ENCODE assay signal across 8 cellular contexts in the genomic region with DNA sequence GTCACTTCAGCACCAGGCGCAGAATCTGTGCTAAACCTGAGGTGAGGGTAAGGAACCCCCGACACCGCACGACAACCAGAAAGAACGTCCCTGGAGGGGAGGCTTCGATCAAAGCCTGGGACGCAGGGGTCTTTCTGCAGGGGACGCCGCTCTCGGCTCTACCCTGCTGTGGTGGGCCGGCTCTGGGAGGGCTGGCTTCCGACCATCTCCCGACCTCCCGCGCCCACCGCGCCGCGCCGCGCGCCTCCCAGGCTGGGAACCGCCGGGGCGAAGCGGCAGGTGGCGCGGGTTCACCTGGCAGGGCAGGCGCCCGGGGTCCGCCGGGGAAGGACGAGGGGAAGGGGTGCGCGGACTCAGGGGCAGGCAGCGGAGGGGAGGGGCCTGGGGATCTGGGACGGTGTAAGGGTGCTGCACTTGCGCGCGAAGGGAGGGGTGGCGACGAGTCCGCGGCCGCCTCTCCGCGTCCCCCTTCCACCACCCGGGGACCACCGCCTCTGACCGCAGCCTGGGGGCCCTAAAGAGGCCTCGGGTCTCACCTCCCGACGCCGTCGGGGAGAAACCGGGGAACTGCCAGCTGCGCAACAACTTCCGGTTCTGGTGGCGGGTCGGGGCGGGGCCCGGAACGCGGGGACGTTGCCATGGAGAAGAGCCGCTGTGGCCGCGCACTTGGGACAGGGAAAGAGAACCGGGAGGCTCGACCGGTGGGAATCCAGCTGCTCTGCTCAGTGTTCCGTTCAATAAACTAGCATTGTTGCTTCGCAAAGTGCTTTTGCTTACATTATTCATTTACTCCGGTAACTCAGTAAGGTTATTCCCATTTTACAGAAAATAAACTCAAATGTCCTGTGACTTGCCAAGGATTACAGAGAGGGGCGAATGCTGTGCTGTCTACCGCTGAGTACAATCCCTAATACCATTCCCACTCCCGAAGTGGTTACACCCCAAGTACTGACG. TPM values are rescaled to one million over a fixed set of nuclear protein-coding genes. Genes with fewer than 3 reads are reported as not detected.
DNase-seq lines count a peak whose midpoint lies in the region; ATAC-seq and TF ChIP-seq lines count a peak whose summit lies in the region.

A gene (minus strand): TSS at position 596 of the 954 bp plus-strand sequence. CDS start 3,045 bp downstream, outside the sequence.

- H3K4me2 ChIP-seq in GM23248 (ENCODE audit: unreplicated experiment), result peak within 1 kb of the TSS; percentile 77
- H3K4me2 ChIP-seq in trophoblast cell (ENCODE audit: low read length), result peak within 1 kb of the TSS; percentile 93

- no peak within 1 kb of the TSS for H2AK5ac ChIP-seq in trophoblast cell (ENCODE audit: low read length)

- H3K4me3 Mint-ChIP-seq in activated naive CD8-positive, alpha-beta T cell, result peak within 1 kb of the TSS; percentile 85

- H3K79me2 ChIP-seq in GM23248 (ENCODE audit: insufficient read depth) (no peaks in the 10 kb centered on the region), trophoblast cell (ENCODE audit: control insufficient read depth, insufficient read depth, low read length, poor library complexity) (peaks cover 5% of the 10 kb centered on the region)

- 4% methylated on average over 53 to 58 of the region's 78 CpGs for WGBS in GM23248 (ENCODE audit: low coverage in 1 of 2, low lambda C conversion rate in 2 of 2, missing lambda C conversion rate in 2 of 2), 2 experiments
- 3 to 6% (median 3%) methylated on average over 39 to 78 of the region's 78 CpGs for WGBS in heart left ventricle, 4 donors
- WGBS in trophoblast cell (ENCODE audit: extremely low coverage, insufficient coverage, insufficient read length), result no CpG with 5 or more reads among the region's 78 CpGs
- 4 to 27% methylated on average over 8 to 48 of the region's 78 CpGs for WGBS in transverse colon (ENCODE audit: low coverage in 1 of 2), 2 donors

- peak within 1 kb of the TSS; percentile 41 for H4K91ac ChIP-seq in trophoblast cell (ENCODE audit: low read depth, low read length)

- H3K27ac ChIP-seq in GM23248 (no peak within 1 kb of the TSS), heart left ventricle (peak within 1 kb of the TSS in 6 of 12 donors; percentile 30 to 77 (median 62)), trophoblast cell (ENCODE audit: low read depth, low read length) (no peak within 1 kb of the TSS), transverse colon (peak within 1 kb of the TSS; percentile 65 to 81 (median 76))

- peaks cover 10% of the 10 kb centered on the region for H3F3A ChIP-seq in GM23248 (ENCODE audit: insufficient read depth)

- H3K27ac Mint-ChIP-seq in activated naive CD8-positive, alpha-beta T cell, result peak within 1 kb of the TSS; percentile 38

- H3K9me2 ChIP-seq in GM23248 (ENCODE audit: insufficient read depth), result no peaks in the 10 kb centered on the region

- no peak within 1 kb of the TSS for H2BK12ac ChIP-seq in trophoblast cell (ENCODE audit: low read length)

- no peaks in the 10 kb centered on the region for H4K20me1 ChIP-seq in GM23248 (ENCODE audit: insufficient read depth)

- peaks cover 5% of the 10 kb centered on the region for H3K79me1 ChIP-seq in trophoblast cell (ENCODE audit: low read length)

- H2BK120ac ChIP-seq in trophoblast cell (ENCODE audit: insufficient read depth, low read length, poor library complexity), result no peak within 1 kb of the TSS

- ATAC-seq in heart left ventricle, result peak; percentile 74 to 96 (median 93)

- no peak within 1 kb of the TSS for H3K23ac ChIP-seq in trophoblast cell (ENCODE audit: low read length)

- no peak within 1 kb of the TSS for H3K4ac ChIP-seq in trophoblast cell (ENCODE audit: low read depth, low read length)

- no peak for TF ChIP-seq POLR2A in heart left ventricle (IDR thresholded peaks at IDR 0.05)
- TF ChIP-seq POLR2A in transverse colon (IDR thresholded peaks at IDR 0.05), result peak; percentile 45

- H3K14ac ChIP-seq in trophoblast cell (ENCODE audit: low read length), result peak within 1 kb of the TSS; percentile 56

- TF ChIP-seq CTCF in LNCaP clone FGC (IDR thresholded peaks at IDR 0.05; ENCODE audit: control insufficient read depth, extremely low read depth, insufficient read depth) (peak; percentile 13; the same call in 1 of the 2 replicates), heart left ventricle (IDR thresholded peaks at IDR 0.05) (no peak), transverse colon (IDR thresholded peaks at IDR 0.05) (no peak)

- DNase-seq in DMS79 treated with DMSO at 0.1 percent for 48 hours (lab: John Stamatoyannopoulos, UW) (peak; percentile 71), GM23248 (peak; percentile 80), LNCaP clone FGC (ENCODE audit: low read depth) (no peak), SKM-1 treated with dmso at 0.1 percent for 144 hours (lab: John Stamatoyannopoulos, UW; ENCODE audit: unreplicated experiment) (peak; percentile 75), heart left ventricle (peak; percentile 84 to 91 (median 88)), trophoblast cell (peak; percentile 48 to 70), transverse colon (peak; percentile 89)

- in situ Hi-C loops in GM23248 (cut with MboI), result no loop called here
- in situ Hi-C loops in transverse colon (cut with MboI; ENCODE audit: low pct_ligation_motif_present in 1 of 4, low pct_unique_long_range_greater_than_20kb in 1 of 4, low sequenced_read_pairs in 3 of 4), result loop anchor here (10.0 to 25.0 kb wide), 4 partner anchors 132 to 585 kb away; a partner anchor contains a TSS

- no peaks in the 10 kb centered on the region for H3K9me3 Mint-ChIP-seq in activated naive CD8-positive, alpha-beta T cell (ENCODE audit: low read depth)

- H3K4me1 Mint-ChIP-seq in activated naive CD8-positive, alpha-beta T cell (ENCODE audit: low read depth), result peaks cover 5% of the 10 kb centered on the region

- no peaks in the 10 kb centered on the region for H3K36me3 Mint-ChIP-seq in activated naive CD8-positive, alpha-beta T cell

- H3K27me3 Mint-ChIP-seq in activated naive CD8-positive, alpha-beta T cell, result no peaks in the 10 kb centered on the region

- no peak for TF ChIP-seq EP300 in transverse colon (IDR thresholded peaks at IDR 0.05; ENCODE audit: low read depth)

- H4K12ac ChIP-seq in trophoblast cell (ENCODE audit: low read depth, low read length), result peak within 1 kb of the TSS; percentile 49

- H3K18ac ChIP-seq in trophoblast cell (ENCODE audit: low read length), result peak within 1 kb of the TSS; percentile 48

- H3K9ac ChIP-seq in GM23248 (peak within 1 kb of the TSS; percentile 55), trophoblast cell (ENCODE audit: low read length) (peak within 1 kb of the TSS; percentile 43)

- H3K36me3 ChIP-seq in GM23248 (ENCODE audit: low read depth) (no peaks in the 10 kb centered on the region), heart left ventricle (no peaks in the 10 kb centered on the region), trophoblast cell (ENCODE audit: control insufficient read depth in 1 of 2, insufficient read depth in 2 of 2, low read length in 2 of 2) (no peaks in the 10 kb centered on the region), transverse colon (no peaks in the 10 kb centered on the region)

- intact Hi-C loops in heart left ventricle (cut with DNase I), result loop anchor here in 1 of 10 donors (10.0 kb wide), 1 partner anchor 62 kb away; no protein-coding TSS in a partner anchor
- intact Hi-C loops in transverse colon (cut with DNase I; ENCODE audit: low total_unique reads), result no loop called here

- H3K4me1 ChIP-seq in GM23248 (ENCODE audit: insufficient read depth), result peaks cover 9% of the 10 kb centered on the region; the same call in 1 of the 2 replicates
- peaks cover 0 to 12% (median 0%) of the 10 kb centered on the region in 12 donors for H3K4me1 ChIP-seq in heart left ventricle
- peaks cover 0 to 3% of the 10 kb centered on the region in 2 experiments for H3K4me1 ChIP-seq in trophoblast cell (ENCODE audit: control insufficient read depth in 1 of 2, insufficient read depth in 2 of 2, low read length in 2 of 2)
- H3K4me1 ChIP-seq in transverse colon, result peaks cover 0 to 11% (median 3%) of the 10 kb centered on the region in 4 donors

- H3K27me3 ChIP-seq in GM23248 (replicated peaks; ENCODE audit: insufficient read depth) (no peaks in the 10 kb centered on the region), heart left ventricle (peaks cover 0 to 3% (median 0%) of the 10 kb centered on the region in 9 donors), trophoblast cell (ENCODE audit: insufficient read depth, low read length) (no peaks in the 10 kb centered on the region), transverse colon (peaks cover 10% of the 10 kb centered on the region)

- H2BK5ac ChIP-seq in trophoblast cell (ENCODE audit: low read depth, low read length, poor library complexity), result no peak within 1 kb of the TSS

- H2AFZ ChIP-seq in GM23248 (peak within 1 kb of the TSS; percentile 94), trophoblast cell (ENCODE audit: insufficient read depth, low read length, poor library complexity) (peak within 1 kb of the TSS; percentile 96)

- no peaks in the 10 kb centered on the region for H3K9me3 ChIP-seq in GM23248 (ENCODE audit: low read depth)
- peaks cover 0 to 1% (median 0%) of the 10 kb centered on the region in 12 donors for H3K9me3 ChIP-seq in heart left ventricle
- no peaks in the 10 kb centered on the region for H3K9me3 ChIP-seq in trophoblast cell (ENCODE audit: insufficient read depth, low read depth, low read length)
- no peaks in the 10 kb centered on the region for H3K9me3 ChIP-seq in transverse colon

- peak within 1 kb of the TSS; percentile 77 for H4K8ac ChIP-seq in trophoblast cell (ENCODE audit: low read depth, low read length)

- H3K4me3 ChIP-seq in GM23248, result peak within 1 kb of the TSS; percentile 80
- H3K4me3 ChIP-seq in LNCaP clone FGC (ENCODE audit: low read depth, low read length), result peak within 1 kb of the TSS; percentile 75
- peak within 1 kb of the TSS; percentile 60 to 97 (median 83) for H3K4me3 ChIP-seq in heart left ventricle
- peak within 1 kb of the TSS; percentile 87 for H3K4me3 ChIP-seq in trophoblast cell (ENCODE audit: low read depth, low read length)
- peak within 1 kb of the TSS; percentile 76 to 97 (median 89) for H3K4me3 ChIP-seq in transverse colon

RNA-seq across cellular contexts. Expression of the gene that starts here (rescaled TPM):
- 0.13 and 0.86 TPM in 2 replicates for total RNA-seq in GM23248 (2014; rRNA removed; shearing (Covaris generic))
- polyA plus RNA-seq in GM23248 (2016; fragmentation: Nextera tagmentation; extraction: Ambion mirVana), result 0.54 and 0.85 TPM in 2 replicates
- total RNA-seq in heart left ventricle, result 1 to 10 TPM in 3 of 9 donors, under 1 TPM in 6; 0.38 to 2.2 (median 0.85) TPM
- polyA plus RNA-seq in heart left ventricle, result under 1 TPM; 0.19 to 0.72 TPM
- polyA plus RNA-seq in trophoblast cell (2013), result 0.77 and 0.89 TPM in 2 replicates
- 10 to 100 TPM in 1 of 4 donors, 1 to 10 TPM in 2, not detected in 1; 2.7 to 11.6 (median 3.3) TPM for total RNA-seq in transverse colon

Comparison
In these comparisons a context has a peak if more than half of its experiments do, and no peak if none do; other contexts are left out.
1. Peak in DNase-seq, H3K4me3 ChIP-seq, H3K9ac ChIP-seq and H3K4me2 ChIP-seq in GM23248; RNA of the gene not detected or under 1 TPM.
2. H3K27ac ChIP-seq: peak in transverse colon (4 of 4); none in GM23248 (single experiment) and trophoblast cell (single experiment).
3. Peak in every context shown above with its lines, with median percentiles within 50 percentile points of each other: H3K4me3 ChIP-seq.